32 cellular contexts compared by ENCODE assay signal in genomic region chr15:62796296-62796695, GRCh38.
"Had no signal": no experiment of that assay in that cellular context is flagged by ENCODE, and none has a peak within 500 bp of the region (broad histone marks: within the 10 kb centered on the region; RNA-seq: fewer than 3 reads in every experiment).

No MANE protein-coding gene starts in this region.

- FAIRE-seq: frontal cortex had no signal

- H3K4me1 ChIP-seq: adrenal gland, colonic mucosa had no signal

- H3K36me3 Mint-ChIP-seq: activated CD4-positive, alpha-beta memory T cell treated with anti-CD3 and anti-CD28 coated beads for 36 hours; activated CD8-positive, alpha-beta memory T cell treated with anti-CD3 and anti-CD28 coated beads, Interleukin-2, amount 10 ng/mL, durations not matched to agents 7 days and 5 days; activated naive CD4-positive, alpha-beta T cell treated with anti-CD3 and anti-CD28 coated beads, Interleukin-2, amount 50 U/mL, for 24 hours; activated naive CD8-positive, alpha-beta T cell treated with anti-CD3 and anti-CD28 coated beads for 36 hours had no signal

- H3K27me3 Mint-ChIP-seq: activated CD4-positive, alpha-beta T cell treated with anti-CD3 and anti-CD28 coated beads, Interleukin-2, amount 10 ng/mL, durations not matched to agents 24 days and 14 days; activated naive CD4-positive, alpha-beta T cell treated with anti-CD3 and anti-CD28 coated beads, Interleukin-2, amount 50 U/mL, for 24 hours; activated naive CD8-positive, alpha-beta T cell treated with anti-CD3 and anti-CD28 coated beads for 36 hours; activated naive CD8-positive, alpha-beta T cell treated with anti-CD3 and anti-CD28 coated beads, Interleukin-2, amount 50 U/mL, for 24 hours; dendritic cell treated with granulocyte-macrophage colony-stimulating factor and Interleukin-4, amounts not matched to agents 40 ng/mL and 50 ng/mL, for 4 days had no signal

- ATAC-seq: activated CD4-positive, alpha-beta T cell treated with anti-CD3 and anti-CD28 coated beads for 36 hours; activated CD8-positive, alpha-beta memory T cell treated with anti-CD3 and anti-CD28 coated beads, Interleukin-2, amount 10 ng/mL, durations not matched to agents 7 days and 5 days; activated CD8-positive, alpha-beta T cell treated with anti-CD3 and anti-CD28 coated beads, Interleukin-2, amount 10 ng/mL, durations not matched to agents 7 days and 5 days; activated naive CD8-positive, alpha-beta T cell treated with anti-CD3 and anti-CD28 coated beads, Interleukin-2, amount 50 U/mL, for 24 hours; body of pancreas; esophagus mucosa had no signal

- H3K9me3 ChIP-seq: adrenal gland, body of pancreas, colonic mucosa had no signal

- H3K27ac Mint-ChIP-seq: activated CD4-positive, alpha-beta memory T cell treated with anti-CD3 and anti-CD28 coated beads for 36 hours; activated CD4-positive, alpha-beta T cell treated with anti-CD3 and anti-CD28 coated beads for 36 hours; activated CD4-positive, alpha-beta T cell treated with anti-CD3 and anti-CD28 coated beads, Interleukin-2, amount 10 ng/mL, durations not matched to agents 24 days and 14 days; activated CD8-positive, alpha-beta memory T cell treated with anti-CD3 and anti-CD28 coated beads, Interleukin-2, amount 10 ng/mL, durations not matched to agents 7 days and 5 days; activated CD8-positive, alpha-beta T cell treated with anti-CD3 and anti-CD28 coated beads, Interleukin-2, amount 10 ng/mL, durations not matched to agents 7 days and 5 days; activated naive CD4-positive, alpha-beta T cell treated with anti-CD3 and anti-CD28 coated beads for 36 hours; activated naive CD4-positive, alpha-beta T cell treated with anti-CD3 and anti-CD28 coated beads, Interleukin-2, amount 50 U/mL, for 24 hours; activated naive CD8-positive, alpha-beta T cell treated with anti-CD3 and anti-CD28 coated beads for 36 hours; activated naive CD8-positive, alpha-beta T cell treated with anti-CD3 and anti-CD28 coated beads, Interleukin-2, amount 50 U/mL, for 24 hours; activated T-helper 1 cell treated with anti-CD3 and anti-CD28 coated beads, Interleukin-12 subunit alpha, Interleukin-12 subunit beta, Interleukin-2, Interleukin-4 antibody, amounts not matched to agents 30 ng/mL and 10 ng/mL and 1 ng/mL, durations not matched to agents 14 hours and 24 hours and 36 hours; activated T-helper 2 cell treated with anti-CD3 and anti-CD28 coated beads, Interferon-gamma antibody, Interleukin-2, Interleukin-4, amounts not matched to agents 10 μg/mL and 5 μg/mL and 100 μg/mL, durations not matched to agents 14 hours and 24 hours and 36 hours; dendritic cell treated with granulocyte-macrophage colony-stimulating factor and Interleukin-4, amounts not matched to agents 40 ng/mL and 50 ng/mL, for 4 days; endodermal cell had no signal

- H3K27ac ChIP-seq: adrenal gland, body of pancreas, colonic mucosa, dorsolateral prefrontal cortex had no signal

- H3K36me3 ChIP-seq: colonic mucosa had no signal

- H3K9me3 Mint-ChIP-seq: activated CD4-positive, alpha-beta memory T cell treated with anti-CD3 and anti-CD28 coated beads for 36 hours; activated CD4-positive, alpha-beta T cell treated with anti-CD3 and anti-CD28 coated beads, Interleukin-2, amount 10 ng/mL, durations not matched to agents 24 days and 14 days; activated naive CD4-positive, alpha-beta T cell treated with anti-CD3 and anti-CD28 coated beads for 36 hours; activated naive CD4-positive, alpha-beta T cell treated with anti-CD3 and anti-CD28 coated beads, Interleukin-2, amount 50 U/mL, for 24 hours; activated naive CD8-positive, alpha-beta T cell treated with anti-CD3 and anti-CD28 coated beads for 36 hours; activated naive CD8-positive, alpha-beta T cell treated with anti-CD3 and anti-CD28 coated beads, Interleukin-2, amount 50 U/mL, for 24 hours; activated T-helper 1 cell treated with anti-CD3 and anti-CD28 coated beads, Interleukin-12 subunit alpha, Interleukin-12 subunit beta, Interleukin-2, Interleukin-4 antibody, amounts not matched to agents 30 ng/mL and 10 ng/mL and 1 ng/mL, durations not matched to agents 14 hours and 24 hours and 36 hours; activated T-helper 2 cell treated with anti-CD3 and anti-CD28 coated beads, Interferon-gamma antibody, Interleukin-2, Interleukin-4, amounts not matched to agents 10 μg/mL and 5 μg/mL and 100 μg/mL, durations not matched to agents 14 hours and 24 hours and 36 hours; dendritic cell treated with granulocyte-macrophage colony-stimulating factor and Interleukin-4, amounts not matched to agents 40 ng/mL and 50 ng/mL, for 4 days; endodermal cell had no signal

- DNase-seq: activated CD4-positive, alpha-beta memory T cell treated with anti-CD3 and anti-CD28 coated beads for 36 hours; activated CD4-positive, alpha-beta T cell treated with anti-CD3 and anti-CD28 coated beads for 36 hours; activated CD4-positive, alpha-beta T cell treated with anti-CD3 and anti-CD28 coated beads, Interleukin-2, amount 10 ng/mL, durations not matched to agents 24 days and 14 days; activated CD4-positive, CD25-positive, alpha-beta regulatory T cell; activated CD4-positive, CD25-positive, alpha-beta regulatory T cell treated with anti-CD3 and anti-CD28 coated beads, Interleukin-2, amount 50 U/mL, for 72 hours; activated CD8-positive, alpha-beta memory T cell treated with anti-CD3 and anti-CD28 coated beads, Interleukin-2, amount 10 ng/mL, durations not matched to agents 7 days and 5 days; activated CD8-positive, alpha-beta memory T cell treated with anti-CD3 and anti-CD28 coated beads, Interleukin-2, amount 50 U/mL, for 4 hours; activated CD8-positive, alpha-beta T cell treated with anti-CD3 and anti-CD28 coated beads, Interleukin-2, amount 10 ng/mL, durations not matched to agents 7 days and 5 days; activated effector memory CD4-positive, alpha-beta T cell treated with anti-CD3 and anti-CD28 coated beads, Interleukin-2, amount 50 U/mL, for 16 hours; activated naive CD4-positive, alpha-beta T cell treated with anti-CD3 and anti-CD28 coated beads for 36 hours; activated naive CD8-positive, alpha-beta T cell treated with anti-CD3 and anti-CD28 coated beads for 36 hours; activated naive CD8-positive, alpha-beta T cell treated with anti-CD3 and anti-CD28 coated beads, Interleukin-2, amount 50 U/mL, for 24 hours; activated T-cell treated with anti-CD3 and anti-CD28 coated beads, Interleukin-2, amount 50 U/mL, for 1 hour; activated T-cell treated with anti-CD3 and anti-CD28 coated beads, Interleukin-2, amount 50 U/mL, for 48 hours; adrenal gland; amygdala; aorta; body of pancreas; central memory CD4-positive, alpha-beta T cell; cerebellar nuclear complex; colonic mucosa; dorsolateral prefrontal cortex; effector memory CD4-positive, alpha-beta T cell; endodermal cell; foreskin fibroblast; T-helper 2 cell had no signal

- H3K4me3 ChIP-seq: adrenal gland, body of pancreas, colonic mucosa, dorsolateral prefrontal cortex had no signal

- H3K4me1 Mint-ChIP-seq: activated CD4-positive, alpha-beta T cell treated with anti-CD3 and anti-CD28 coated beads for 36 hours; activated CD4-positive, alpha-beta T cell treated with anti-CD3 and anti-CD28 coated beads, Interleukin-2, amount 10 ng/mL, durations not matched to agents 24 days and 14 days; activated CD8-positive, alpha-beta memory T cell treated with anti-CD3 and anti-CD28 coated beads, Interleukin-2, amount 10 ng/mL, durations not matched to agents 7 days and 5 days; activated naive CD4-positive, alpha-beta T cell treated with anti-CD3 and anti-CD28 coated beads, Interleukin-2, amount 50 U/mL, for 24 hours; activated naive CD8-positive, alpha-beta T cell treated with anti-CD3 and anti-CD28 coated beads for 36 hours; activated naive CD8-positive, alpha-beta T cell treated with anti-CD3 and anti-CD28 coated beads, Interleukin-2, amount 50 U/mL, for 24 hours had no signal

- H3K4me3 Mint-ChIP-seq: activated CD4-positive, alpha-beta memory T cell treated with anti-CD3 and anti-CD28 coated beads for 36 hours; activated CD4-positive, alpha-beta T cell treated with anti-CD3 and anti-CD28 coated beads for 36 hours; activated CD4-positive, alpha-beta T cell treated with anti-CD3 and anti-CD28 coated beads, Interleukin-2, amount 10 ng/mL, durations not matched to agents 24 days and 14 days; activated CD8-positive, alpha-beta memory T cell treated with anti-CD3 and anti-CD28 coated beads, Interleukin-2, amount 10 ng/mL, durations not matched to agents 7 days and 5 days; activated CD8-positive, alpha-beta T cell treated with anti-CD3 and anti-CD28 coated beads, Interleukin-2, amount 10 ng/mL, durations not matched to agents 7 days and 5 days; activated naive CD4-positive, alpha-beta T cell treated with anti-CD3 and anti-CD28 coated beads for 36 hours; activated naive CD4-positive, alpha-beta T cell treated with anti-CD3 and anti-CD28 coated beads, Interleukin-2, amount 50 U/mL, for 24 hours; activated naive CD8-positive, alpha-beta T cell treated with anti-CD3 and anti-CD28 coated beads for 36 hours; activated naive CD8-positive, alpha-beta T cell treated with anti-CD3 and anti-CD28 coated beads, Interleukin-2, amount 50 U/mL, for 24 hours; activated T-helper 1 cell treated with anti-CD3 and anti-CD28 coated beads, Interleukin-12 subunit alpha, Interleukin-12 subunit beta, Interleukin-2, Interleukin-4 antibody, amounts not matched to agents 30 ng/mL and 10 ng/mL and 1 ng/mL, durations not matched to agents 14 hours and 24 hours and 36 hours; dendritic cell treated with granulocyte-macrophage colony-stimulating factor and Interleukin-4, amounts not matched to agents 40 ng/mL and 50 ng/mL, for 4 days; endodermal cell had no signal

- H3K27me3 ChIP-seq: adrenal gland, body of pancreas, colonic mucosa, dorsolateral prefrontal cortex had no signal
